ENCODE assay signal across 19 cellular contexts in genomic region chr2:187918996-187919821, GRCh38.
DNase-seq lines count a peak whose midpoint lies in the region; ATAC-seq, FAIRE-seq and TF ChIP-seq lines count a peak whose summit lies in the region.
"Had no signal": no experiment of that assay in that cellular context is flagged by ENCODE, and none has a peak within 500 bp of the region (broad histone marks: within the 10 kb centered on the region; RNA-seq: fewer than 3 reads in every experiment).

No MANE protein-coding gene starts in this region.

- intact Hi-C loops in left colon (cut with DNase I, micrococcal nuclease): no loop called here

- TF ChIP-seq POLR2A in GM12892 (IDR thresholded peaks at IDR 0.05; ENCODE audit: low read depth, low read length): no peak

- peak; percentile 73 for ATAC-seq in left colon
- ATAC-seq: A549 had no signal

- DNase-seq in GM12892 (ENCODE audit: insufficient read length) (no peak), left colon (no peak), renal cortical epithelial cell (ENCODE audit: low read depth) (peak; percentile 45), RCC 7860 (ENCODE audit: low spot score) (no peak), RKO (ENCODE audit: low spot score) (no peak), mesenteric fat pad (ENCODE audit: low spot score) (no peak)
- DNase-seq: CD4-positive, CD25-positive, alpha-beta regulatory T cell; Karpas-422; NCI-H1694; NCI-H2081; NCI-H2171 treated with DMSO at 0.1 percent for 48 hours; NCI-H526; OCI-M1; RPMI8226; SHP77 had no signal

- H3K27ac ChIP-seq in VCaP: peak overlapping the region; percentile 21; the same call in 1 of the 2 replicates
- H3K27ac ChIP-seq: A549, SK-N-MC had no signal

- TF ChIP-seq CTCF in VCaP (conservative IDR thresholded peaks at IDR 0.05): no peak

- FAIRE-seq in GM12892 (lab: Jason Lieb, UNC): peak; percentile 46
- FAIRE-seq in RCC 7860 (lab: Jason Lieb, UNC): no peak
- FAIRE-seq: A549, GM12891 had no signal
